ENCODE assay signal across 2 cellular contexts in genomic region chr12:121156365-121156764, GRCh38.
TF ChIP-seq lines count a peak whose summit lies in the region.

No MANE protein-coding gene starts in this region.

TF ChIP-seq in HepG2, 621 proteins besides CTCF, POLR2A, EP300 and RAD21:
- TF ChIP-seq MLX (CRISPR knock-in tag; IDR thresholded peaks at IDR 0.05) (no peak), ZNF580 (CRISPR knock-in tag; IDR thresholded peaks at IDR 0.05; ENCODE audit: borderline replicate concordance, low read depth) (no peak), ZNF768 (CRISPR knock-in tag; IDR thresholded peaks at IDR 0.05) (peak; percentile 64), ZNF335 (CRISPR knock-in tag; IDR thresholded peaks at IDR 0.05) (no peak)
TF ChIP-seq in HepG2: peak in this region for 1.

TF ChIP-seq in H1, 55 proteins besides CTCF, POLR2A, EP300 and RAD21:
- TF ChIP-seq SAP30 (IDR thresholded peaks at IDR 0.05; ENCODE audit: insufficient read depth, insufficient replicate concordance, low read length) (no peak), KDM1A (IDR thresholded peaks at IDR 0.05; ENCODE audit: borderline replicate concordance, low read length) (0 out of 2 replicates have a peak, but pooled peaks have one; percentile 58)
